24 cellular contexts compared by ENCODE assay signal in the genomic region with DNA sequence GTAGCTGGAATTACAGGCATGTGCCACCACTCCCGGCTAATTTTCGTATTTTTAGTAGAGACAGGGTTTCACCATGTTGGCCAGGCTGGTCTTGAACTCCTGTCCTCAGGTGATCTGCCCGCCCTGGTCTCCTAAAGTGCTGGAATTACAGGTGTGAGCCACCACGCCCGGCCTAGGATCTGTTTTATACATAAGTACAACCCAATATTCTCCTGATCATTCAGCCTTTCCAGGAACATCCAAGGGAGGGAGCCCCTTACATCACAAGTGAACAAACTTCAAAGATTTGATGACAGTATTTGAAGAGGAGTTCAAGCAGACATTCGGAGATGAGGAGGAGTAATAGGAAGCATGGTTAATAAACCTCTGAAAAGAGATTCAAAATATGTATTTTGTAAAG.
"Had no signal": no experiment of that assay in that cellular context is flagged by ENCODE, and none has a peak within 500 bp of the region (broad histone marks: within the 10 kb centered on the region; RNA-seq: fewer than 3 reads in every experiment).

No MANE protein-coding gene starts in this region.

- H3K27me3 ChIP-seq: foreskin keratinocyte, gastroesophageal sphincter, heart left ventricle, left lung, ovary, sigmoid colon, spleen, tibial nerve, uterus had no signal

- ATAC-seq: gastroesophageal sphincter; left lung; mucosa of descending colon; naive thymus-derived CD4-positive, alpha-beta T cell; right cardiac atrium; stimulated activated naive B cell treated with anti-CD40 and anti-IgM and Interleukin-4, amounts not matched to agents 10 μg/mL and 1 μg/mL and 100 μg/mL, for 72 hours; upper lobe of right lung had no signal

- DNase-seq: dorsolateral prefrontal cortex; effector CD4-positive, alpha-beta T cell; hippocampal formation; left cardiac atrium; left lung; mucosa of descending colon; naive thymus-derived CD4-positive, alpha-beta T cell; nephron progenitor cell; occipital lobe; ovary; posterior cingulate gyrus; psoas muscle; right cardiac atrium; sigmoid colon; spleen; stimulated activated CD4-positive, alpha-beta T cell treated with anti-CD3 and anti-CD28 coated beads, Interleukin-4, amount 100 ng/mL, for 4 hours; stimulated activated naive B cell treated with anti-CD40 and anti-IgM and Interleukin-4, amounts not matched to agents 10 μg/mL and 1 μg/mL and 100 μg/mL, for 72 hours; upper lobe of right lung; uterus had no signal

- H3K36me3 ChIP-seq: gastroesophageal sphincter, heart left ventricle, left lung, ovary, sigmoid colon, spleen, thoracic aorta, tibial nerve, upper lobe of right lung, uterus had no signal

- H3K4me3 ChIP-seq: dorsolateral prefrontal cortex, gastroesophageal sphincter, heart left ventricle, left lung, mucosa of descending colon, ovary, psoas muscle, sigmoid colon, spleen, thoracic aorta, tibial nerve, upper lobe of right lung, uterus had no signal

- H3K9me3 ChIP-seq: gastroesophageal sphincter, heart left ventricle, left lung, mucosa of descending colon, ovary, psoas muscle, sigmoid colon, spleen, thoracic aorta, tibial nerve, upper lobe of right lung, uterus had no signal

- H3K4me1 ChIP-seq: gastroesophageal sphincter, left lung, psoas muscle, sigmoid colon, spleen, upper lobe of right lung, uterus had no signal

- H3K27ac ChIP-seq: dorsolateral prefrontal cortex, foreskin keratinocyte, gastroesophageal sphincter, heart left ventricle, left lung, ovary, psoas muscle, sigmoid colon, spleen, thoracic aorta, upper lobe of right lung, uterus had no signal
